Comparison of ENCODE assay signal across 8 cellular contexts in genomic region chr11:74138572-74138971, GRCh38. TPM values are rescaled to one million over a fixed set of nuclear protein-coding genes. Genes with fewer than 3 reads are reported as not detected.
DNase-seq lines count a peak whose midpoint lies in the region; ATAC-seq and TF ChIP-seq lines count a peak whose summit lies in the region.

No MANE protein-coding gene starts in this region.

- H3K79me1 ChIP-seq in trophoblast cell (ENCODE audit: low read length), result peaks cover 16% of the 10 kb centered on the region

- H2BK5ac ChIP-seq in trophoblast cell (ENCODE audit: low read depth, low read length, poor library complexity), result no peak overlapping the region

- H3K9me3 ChIP-seq in trophoblast cell (ENCODE audit: insufficient read depth, low read depth, low read length) (no peaks in the 10 kb centered on the region), BE2C (no peaks in the 10 kb centered on the region)

- DNase-seq in ELF-1 (ENCODE audit: low read depth, low spot score) (peak; percentile 42), SHP77 treated with DMSO at 0.1 percent for 48 hours (lab: John Stamatoyannopoulos, UW) (peak; percentile 81), fibroblast of the conjunctiva (ENCODE audit: low read depth) (peak; percentile 86), trophoblast cell (peak; percentile 62 to 91), mesenteric fat pad (ENCODE audit: low spot score) (no peak), BE2C (no peak)

- H2BK12ac ChIP-seq in trophoblast cell (ENCODE audit: low read length), result no peak overlapping the region

- ATAC-seq in GM21528 (IDR thresholded peaks at IDR 0.05; ENCODE audit: low FRiP score, unreplicated experiment) (no peak), HG03432 (IDR thresholded peaks at IDR 0.05; ENCODE audit: unreplicated experiment) (no peak)

- H3K79me2 ChIP-seq in trophoblast cell (ENCODE audit: control insufficient read depth, insufficient read depth, low read length, poor library complexity), result no peaks in the 10 kb centered on the region

- H2AFZ ChIP-seq in trophoblast cell (ENCODE audit: insufficient read depth, low read length, poor library complexity), result no peak overlapping the region

- no peak overlapping the region for H2AK5ac ChIP-seq in trophoblast cell (ENCODE audit: low read length)

- TF ChIP-seq CTCF in BE2C (IDR thresholded peaks at IDR 0.05; ENCODE audit: low read depth, low read length), result no peak

- no peak overlapping the region for H3K9ac ChIP-seq in trophoblast cell (ENCODE audit: low read length)

- no peak overlapping the region for H4K8ac ChIP-seq in trophoblast cell (ENCODE audit: low read depth, low read length)

- H3K4me3 ChIP-seq in trophoblast cell (ENCODE audit: low read depth, low read length) (no peak overlapping the region), BE2C (ENCODE audit: low read depth, low read length) (no peak overlapping the region)

- no peak overlapping the region for H3K14ac ChIP-seq in trophoblast cell (ENCODE audit: low read length)

- no peaks in the 10 kb centered on the region for H3K27me3 ChIP-seq in trophoblast cell (ENCODE audit: insufficient read depth, low read length)
- H3K27me3 ChIP-seq in BE2C, result no peaks in the 10 kb centered on the region

- peak overlapping the region; percentile 97 for H3K27ac ChIP-seq in trophoblast cell (ENCODE audit: low read depth, low read length)

- no CpG with 5 or more reads among the region's 2 CpGs for WGBS in trophoblast cell (ENCODE audit: extremely low coverage, insufficient coverage, insufficient read length)

- H3K18ac ChIP-seq in trophoblast cell (ENCODE audit: low read length), result no peak overlapping the region

- H3K4ac ChIP-seq in trophoblast cell (ENCODE audit: low read depth, low read length), result no peak overlapping the region

- no peak overlapping the region for H3K23ac ChIP-seq in trophoblast cell (ENCODE audit: low read length)

- H3K4me1 ChIP-seq in trophoblast cell (ENCODE audit: control insufficient read depth in 1 of 2, insufficient read depth in 2 of 2, low read length in 2 of 2) (peaks cover 9 to 15% of the 10 kb centered on the region in 2 experiments), BE2C (no peaks in the 10 kb centered on the region; the same call in none of the 2 replicates)

- H3K36me3 ChIP-seq in trophoblast cell (ENCODE audit: control insufficient read depth in 1 of 2, insufficient read depth in 2 of 2, low read length in 2 of 2) (no peaks in the 10 kb centered on the region), BE2C (peaks cover 11% of the 10 kb centered on the region)

- no peak overlapping the region for H2BK120ac ChIP-seq in trophoblast cell (ENCODE audit: insufficient read depth, low read length, poor library complexity)

- no peak overlapping the region for H4K12ac ChIP-seq in trophoblast cell (ENCODE audit: low read depth, low read length)

- no peak overlapping the region for H4K91ac ChIP-seq in trophoblast cell (ENCODE audit: low read depth, low read length)

- H3K4me2 ChIP-seq in trophoblast cell (ENCODE audit: low read length), result no peak overlapping the region

RNA-seq across cellular contexts. Expression of gene C2CD3, which starts 32.2 kb away (rescaled TPM):
- polyA plus RNA-seq in trophoblast cell (2013), result 9.1 and 10.9 TPM in 2 replicates
- 18.0 TPM for total RNA-seq in mesenteric fat pad
- 20.4 TPM for polyA plus RNA-seq in BE2C (2012; ENCODE audit: insufficient read depth, insufficient read length, low read depth)

RNA-seq across cellular contexts. Expression of gene PPME1, which starts 32.5 kb away (rescaled TPM):
- polyA plus RNA-seq in trophoblast cell (2013), result 75.2 and 83.2 TPM in 2 replicates
- 35.4 TPM for total RNA-seq in mesenteric fat pad
- 116 TPM for polyA plus RNA-seq in BE2C (2012; ENCODE audit: insufficient read depth, insufficient read length, low read depth)

Comparison
In these comparisons a context has a peak if more than half of its experiments do, and no peak if none do; other contexts are left out.
1. DNase-seq: peak in ELF-1 (single experiment), SHP77 treated with DMSO at 0.1 percent for 48 hours (single experiment), fibroblast of the conjunctiva (single experiment) and trophoblast cell (2 of 2); none in mesenteric fat pad (single experiment) and BE2C (single experiment).